ENCODE assay signal across 8 cellular contexts in genomic region chrX:110003167-110004156, GRCh38. TPM values are rescaled to one million over a fixed set of nuclear protein-coding genes. Genes with fewer than 3 reads are reported as not detected.
DNase-seq lines count a peak whose midpoint lies in the region; ATAC-seq and TF ChIP-seq lines count a peak whose summit lies in the region.

No MANE protein-coding gene starts in this region.

- H3K27ac Mint-ChIP-seq in stimulated activated effector memory CD8-positive, alpha-beta T cell treated with anti-CD3 and anti-CD28 coated beads, Interleukin-12 subunit alpha, Interleukin-12 subunit beta, amount 100 ng/mL, for 72 hours = peak overlapping the region; percentile 95

- peak overlapping the region; percentile 97 for H3K4me3 Mint-ChIP-seq in stimulated activated effector memory CD8-positive, alpha-beta T cell treated with anti-CD3 and anti-CD28 coated beads, Interleukin-12 subunit alpha, Interleukin-12 subunit beta, amount 100 ng/mL, for 72 hours

- H3K27me3 ChIP-seq in MM.1S (replicated peaks; ENCODE audit: insufficient read depth, low read length) (no peaks in the 10 kb centered on the region), iPS-18a (ENCODE audit: control insufficient read depth, insufficient read depth, low read length) (no peaks in the 10 kb centered on the region)

- H3K4me3 ChIP-seq in MM.1S (ENCODE audit: low read length) = peak overlapping the region; percentile 70
- H3K4me3 ChIP-seq in iPS-18a (ENCODE audit: low read length) = peak overlapping the region; percentile 92

- no peaks in the 10 kb centered on the region for H3K36me3 ChIP-seq in MM.1S (replicated peaks; ENCODE audit: insufficient read depth, low read length)
- H3K36me3 ChIP-seq in iPS-18a (ENCODE audit: control insufficient read depth, low read depth, low read length) = no peaks in the 10 kb centered on the region

- no peaks in the 10 kb centered on the region for H3K9me3 Mint-ChIP-seq in stimulated activated effector memory CD8-positive, alpha-beta T cell treated with anti-CD3 and anti-CD28 coated beads, Interleukin-12 subunit alpha, Interleukin-12 subunit beta, amount 100 ng/mL, for 72 hours

- peak; percentile 1 for ATAC-seq in Right ventricle myocardium inferior
- peak; percentile 46 for ATAC-seq in stimulated activated effector memory CD8-positive, alpha-beta T cell treated with anti-CD3 and anti-CD28 coated beads, Interleukin-12 subunit alpha, Interleukin-12 subunit beta, amount 100 ng/mL, for 72 hours

- H3K9ac ChIP-seq in MM.1S (ENCODE audit: low read length) = peak overlapping the region; percentile 77
- H3K9ac ChIP-seq in iPS-18a (ENCODE audit: low read length) = peak overlapping the region; percentile 60

- peaks cover 11% of the 10 kb centered on the region for H3K36me3 Mint-ChIP-seq in stimulated activated effector memory CD8-positive, alpha-beta T cell treated with anti-CD3 and anti-CD28 coated beads, Interleukin-12 subunit alpha, Interleukin-12 subunit beta, amount 100 ng/mL, for 72 hours

- WGBS in adipose tissue, 3 donors = 13 to 41% (median 16%) methylated on average over 17 to 44 of the region's 46 CpGs

- H3K4me2 ChIP-seq in MM.1S (ENCODE audit: low read depth, low read length) = peak overlapping the region; percentile 69

- H3K27ac ChIP-seq in MM.1S (ENCODE audit: low read length) = no peak overlapping the region; the same call in 1 of the 2 replicates
- peak overlapping the region; percentile 55 for H3K27ac ChIP-seq in adipose tissue (ENCODE audit: low read depth, low read length)
- H3K27ac ChIP-seq in iPS-18a (ENCODE audit: low read length) = no peak overlapping the region

- DNase-seq in Right ventricle myocardium inferior (ENCODE audit: missing footprints) (peak; percentile 54), cardiac septum (ENCODE audit: low spot score) (no peak), MM.1S (peak; percentile 6), NCI-H446 treated with DMSO at 0.1 percent for 48 hours (lab: John Stamatoyannopoulos, UW) (no peak), SHP77 (lab: John Stamatoyannopoulos, UW) (no peak)
- DNase-seq in stimulated activated effector memory CD8-positive, alpha-beta T cell treated with anti-CD3 and anti-CD28 coated beads, Interleukin-12 subunit alpha, Interleukin-12 subunit beta, amount 100 ng/mL, for 72 hours (ENCODE audit: low spot score in 2 of 2) = peak; percentile 2 to 51

- H3F3A ChIP-seq in MM.1S (ENCODE audit: insufficient read depth, low read length) = no peaks in the 10 kb centered on the region

- H4K20me1 ChIP-seq in MM.1S (ENCODE audit: insufficient read depth, low read length) = no peaks in the 10 kb centered on the region

- intact Hi-C loops in Right ventricle myocardium inferior (cut with DNase I) (loop anchor here (5.0 to 10.0 kb wide), 3 partner anchors 44 to 141 kb away; no protein-coding TSS in a partner anchor), cardiac septum (cut with DNase I) (loop anchor here (5.0 to 10.0 kb wide), 3 partner anchors 91 to 289 kb away; no protein-coding TSS in a partner anchor)

- peaks cover 42% of the 10 kb centered on the region for H3K4me1 Mint-ChIP-seq in stimulated activated effector memory CD8-positive, alpha-beta T cell treated with anti-CD3 and anti-CD28 coated beads, Interleukin-12 subunit alpha, Interleukin-12 subunit beta, amount 100 ng/mL, for 72 hours

- H3K4me1 ChIP-seq in MM.1S (ENCODE audit: low read length) (0 out of 2 replicates have a peak, but pooled peaks cover 3% of the 10 kb centered on the region), iPS-18a (ENCODE audit: control insufficient read depth, low read depth, low read length) (peaks cover 11% of the 10 kb centered on the region)

- no peak for TF ChIP-seq CTCF in MM.1S (IDR thresholded peaks at IDR 0.05; ENCODE audit: low read length)

- no peaks in the 10 kb centered on the region for H3K9me3 ChIP-seq in MM.1S (replicated peaks; ENCODE audit: insufficient read depth, low read length)
- H3K9me3 ChIP-seq in iPS-18a (ENCODE audit: control insufficient read depth, low read depth, low read length) = no peaks in the 10 kb centered on the region

- no peaks in the 10 kb centered on the region for H3K9me2 ChIP-seq in MM.1S (replicated peaks; ENCODE audit: insufficient read depth, low read length)

- no peak overlapping the region for H2AFZ ChIP-seq in MM.1S (ENCODE audit: low read length)

- H3K79me2 ChIP-seq in MM.1S (ENCODE audit: low read length) = peaks cover 55% of the 10 kb centered on the region

RNA-seq across cellular contexts. Expression of gene TMEM164, which starts 0.5 kb away (rescaled TPM):
- total RNA-seq in Right ventricle myocardium inferior (53.6 TPM), cardiac septum (39.9 TPM)
- 10 to 100 TPM; 11.5 to 29.3 (median 12.7) TPM for polyA plus RNA-seq in adipose tissue

Comparison
In these comparisons a context has a peak if more than half of its experiments do, and no peak if none do; other contexts are left out.
1. DNase-seq: peak in Right ventricle myocardium inferior (single experiment), MM.1S (single experiment) and stimulated activated effector memory CD8-positive, alpha-beta T cell treated with anti-CD3 and anti-CD28 coated beads, Interleukin-12 subunit alpha, Interleukin-12 subunit beta, amount 100 ng/mL, for 72 hours (2 of 2); none in cardiac septum (single experiment), NCI-H446 treated with DMSO at 0.1 percent for 48 hours (single experiment) and SHP77 (0 of 2).